ENCODE assay signal across 11 cellular contexts in the genomic region with DNA sequence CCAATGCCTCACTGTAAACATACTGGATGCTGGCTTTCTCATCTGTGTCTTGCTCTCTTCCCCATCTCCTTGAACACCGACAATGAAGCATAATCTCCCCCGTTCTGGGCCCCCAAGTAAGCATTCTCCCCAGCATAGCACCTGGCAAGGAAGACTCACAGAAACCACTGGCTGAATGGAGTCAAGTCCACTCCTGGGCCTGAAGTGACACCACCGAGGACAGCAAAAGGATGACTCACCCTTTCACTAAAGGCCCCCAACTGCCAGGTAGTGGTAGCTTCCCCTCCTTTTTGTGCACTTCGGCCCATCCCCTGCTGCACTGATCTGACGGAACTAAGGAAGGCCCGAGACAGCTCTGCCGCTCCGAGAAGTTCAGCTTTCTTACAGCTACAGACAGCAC. TPM values are rescaled to one million over a fixed set of nuclear protein-coding genes. Genes with fewer than 3 reads are reported as not detected.
DNase-seq lines count a peak whose midpoint lies in the region; ATAC-seq and TF ChIP-seq lines count a peak whose summit lies in the region.
"Had no signal": no experiment of that assay in that cellular context is flagged by ENCODE, and none has a peak within 500 bp of the region (broad histone marks: within the 10 kb centered on the region; RNA-seq: fewer than 3 reads in every experiment).

No MANE protein-coding gene starts in this region.

- no peak for TF ChIP-seq POLR2A in gastroesophageal sphincter (IDR thresholded peaks at IDR 0.05)
- TF ChIP-seq POLR2A in sigmoid colon (IDR thresholded peaks at IDR 0.05): no peak

- POLR2A ChIA-PET in Panc1 (lab: Charles Lee): interaction anchor here (1.3 kb wide), 1 partner anchor 10 kb away, joined by 4 read pairs; no protein-coding TSS in a partner anchor

- no peak overlapping the region for H3K4me3 Mint-ChIP-seq in T-helper 2 cell treated with Interferon-gamma antibody and Interleukin-4, amounts not matched to agents 5 μg/mL and 100 μg/mL, for 36 hours
- H3K4me3 Mint-ChIP-seq: activated naive CD4-positive, alpha-beta T cell treated with anti-CD3 and anti-CD28 coated beads for 36 hours had no signal

- TF ChIP-seq CTCF in Panc1 (IDR thresholded peaks at IDR 0.05) (no peak), gastroesophageal sphincter (IDR thresholded peaks at IDR 0.05) (no peak), sigmoid colon (IDR thresholded peaks at IDR 0.05) (no peak)

- H3K4me1 Mint-ChIP-seq in T-helper 2 cell treated with Interferon-gamma antibody and Interleukin-4, amounts not matched to agents 5 μg/mL and 100 μg/mL, for 36 hours (ENCODE audit: low read depth): peaks cover 35% of the 10 kb centered on the region

- peak overlapping the region; percentile 67 for H3K27ac ChIP-seq in Panc1 (ENCODE audit: low read length)
- H3K27ac ChIP-seq in gastroesophageal sphincter: peak overlapping the region in 3 of 4 donors; percentile 49 to 60 (median 49)
- peak overlapping the region in 3 of 4 donors; percentile 38 to 73 (median 39) for H3K27ac ChIP-seq in sigmoid colon

- H3K36me3 ChIP-seq in Panc1 (ENCODE audit: control insufficient read depth, insufficient read depth, low read length) (peaks cover 10% of the 10 kb centered on the region), gastroesophageal sphincter (peaks cover 4 to 18% of the 10 kb centered on the region in 2 donors), sigmoid colon (peaks cover 5 to 8% (median 8%) of the 10 kb centered on the region in 4 donors)

- no peak for TF ChIP-seq EP300 in gastroesophageal sphincter (IDR thresholded peaks at IDR 0.05)
- no peak for TF ChIP-seq EP300 in sigmoid colon (IDR thresholded peaks at IDR 0.05)

- intact Hi-C loops in Panc1 (cut with micrococcal nuclease; ENCODE audit: unreplicated experiment): no loop called here
- intact Hi-C loops in sigmoid colon (cut with DNase I): no loop called here

- ATAC-seq in Panc1 (no peak), gastroesophageal sphincter (no peak), GM19397 (IDR thresholded peaks at IDR 0.05; ENCODE audit: unreplicated experiment) (no peak)

- no peak overlapping the region for H3K4me3 ChIP-seq in Panc1 (ENCODE audit: low read depth in 2 of 2, low read length in 2 of 2)
- peak overlapping the region in 1 of 2 donors; percentile 8 for H3K4me3 ChIP-seq in gastroesophageal sphincter
- no peak overlapping the region for H3K4me3 ChIP-seq in sigmoid colon

- no peak for DNase-seq in T-helper 2 cell treated with Interferon-gamma antibody and Interleukin-4, amounts not matched to agents 5 μg/mL and 100 μg/mL, for 36 hours (ENCODE audit: low spot score)
- DNase-seq in T-helper 2 cell (no peak), Panc1 (ENCODE audit: low read depth, low spot score) (no peak), sigmoid colon (no peak), DMS114 treated with DMSO at 0.1 percent for 48 hours (lab: John Stamatoyannopoulos, UW; ENCODE audit: unreplicated experiment) (no peak), NCI-H1417 treated with DMSO at 0.1 percent for 48 hours (lab: John Stamatoyannopoulos, UW) (no peak)
- DNase-seq: activated CD4-positive, alpha-beta T cell treated with anti-CD3 and anti-CD28 coated beads for 1 hour; activated naive CD4-positive, alpha-beta T cell treated with anti-CD3 and anti-CD28 coated beads for 36 hours; NCI-H446 treated with DMSO at 0.1 percent for 48 hours had no signal

- H3K27me3 Mint-ChIP-seq in T-helper 2 cell treated with Interferon-gamma antibody and Interleukin-4, amounts not matched to agents 5 μg/mL and 100 μg/mL, for 36 hours (ENCODE audit: low read depth): no peaks in the 10 kb centered on the region

- no peaks in the 10 kb centered on the region for H3K9me3 Mint-ChIP-seq in T-helper 2 cell treated with Interferon-gamma antibody and Interleukin-4, amounts not matched to agents 5 μg/mL and 100 μg/mL, for 36 hours
- H3K9me3 Mint-ChIP-seq: activated naive CD4-positive, alpha-beta T cell treated with anti-CD3 and anti-CD28 coated beads for 36 hours had no signal

- no TSS peak for BruUV-seq in Panc1 (replicated peaks; lab: Mats Ljungman, UMichigan)

- H3K27ac Mint-ChIP-seq in T-helper 2 cell treated with Interferon-gamma antibody and Interleukin-4, amounts not matched to agents 5 μg/mL and 100 μg/mL, for 36 hours: peak overlapping the region; percentile 15
- H3K27ac Mint-ChIP-seq: activated naive CD4-positive, alpha-beta T cell treated with anti-CD3 and anti-CD28 coated beads for 36 hours had no signal

- H3K9me3 ChIP-seq in Panc1 (ENCODE audit: control insufficient read depth, insufficient read depth, low read depth, low read length) (no peaks in the 10 kb centered on the region), gastroesophageal sphincter (no peaks in the 10 kb centered on the region), sigmoid colon (no peaks in the 10 kb centered on the region)

- H3K4me1 ChIP-seq in Panc1 (ENCODE audit: control insufficient read depth, insufficient read depth, low read length): peaks cover 77% of the 10 kb centered on the region
- H3K4me1 ChIP-seq in gastroesophageal sphincter: peaks cover 6 to 93% (median 44%) of the 10 kb centered on the region in 3 donors
- peaks cover 0 to 97% (median 85%) of the 10 kb centered on the region in 4 donors for H3K4me1 ChIP-seq in sigmoid colon

- H3K27me3 ChIP-seq in Panc1 (ENCODE audit: control insufficient read depth, insufficient read depth, low read length): no peaks in the 10 kb centered on the region
- H3K27me3 ChIP-seq in gastroesophageal sphincter: no peaks in the 10 kb centered on the region
- H3K27me3 ChIP-seq in sigmoid colon: no peaks in the 10 kb centered on the region

- whole genome bisulfite sequencing in gastroesophageal sphincter (ENCODE audit: low coverage in 1 of 2), 2 donors: 40 to 69% methylated on average over 1 to 4 of the region's 8 CpGs
- 64 to 74% methylated on average over 8 of the region's 8 CpGs for WGBS in sigmoid colon, 2 donors

- peaks cover 18% of the 10 kb centered on the region for H3K36me3 Mint-ChIP-seq in T-helper 2 cell treated with Interferon-gamma antibody and Interleukin-4, amounts not matched to agents 5 μg/mL and 100 μg/mL, for 36 hours (ENCODE audit: low read depth)

- in situ Hi-C loops in Panc1 (cut with HindIII; ENCODE audit: low pct_unique_long_range_greater_than_20kb, low sequenced_read_pairs): no loop called here

- CTCF ChIA-PET in Panc1 (lab: Charles Lee): no interaction called here

RNA-seq across cellular contexts. Expression of a gene that starts 9.4 kb away (rescaled TPM):
- total RNA-seq in Panc1 (2021; ENCODE audit: unreplicated experiment) (395 TPM), gastroesophageal sphincter (100 to 1,000 TPM; 112 to 157 (median 131) TPM), sigmoid colon (10 to 100 TPM; 71.3 to 99.2 (median 78.9) TPM)
- polyA plus RNA-seq in Panc1 (2012; ENCODE audit: insufficient read length): 502 TPM
- polyA plus RNA-seq in sigmoid colon: 100 to 1,000 TPM; 192 to 361 (median 218) TPM

RNA-seq across cellular contexts. Expression of a gene that starts 26.9 kb away (rescaled TPM):
- total RNA-seq in Panc1 (2021; ENCODE audit: unreplicated experiment) (63.2 TPM), gastroesophageal sphincter (10 to 100 TPM; 22.2 to 38.0 (median 23.2) TPM), sigmoid colon (10 to 100 TPM; 22.8 to 38.5 (median 30.9) TPM)
- 80.6 TPM for polyA plus RNA-seq in Panc1 (2012; ENCODE audit: insufficient read length)
- 10 to 100 TPM in 2 of 3 donors, 1 to 10 TPM in 1; 6.6 to 34.1 (median 15.7) TPM for polyA plus RNA-seq in sigmoid colon
